In genomic region chr2:80525152-80525551, GRCh38 we compare ENCODE assay signal across 16 cellular contexts.
DNase-seq lines count a peak whose midpoint lies in the region; ATAC-seq and TF ChIP-seq lines count a peak whose summit lies in the region.
"Had no signal": no experiment of that assay in that cellular context is flagged by ENCODE, and none has a peak within 500 bp of the region (broad histone marks: within the 10 kb centered on the region; RNA-seq: fewer than 3 reads in every experiment).

No MANE protein-coding gene starts in this region.

- H3K4me3 ChIP-seq in prostate gland, result no peak overlapping the region
- H3K4me3 ChIP-seq: ovary, spleen had no signal

- no peak overlapping the region for H3K27ac ChIP-seq in prostate gland
- H3K27ac ChIP-seq: 22Rv1, epithelial cell of prostate, ovary, spleen had no signal

- H3K27me3 ChIP-seq in prostate gland (replicated peaks; ENCODE audit: insufficient read depth), result no peaks in the 10 kb centered on the region
- H3K27me3 ChIP-seq: ovary, spleen had no signal

- H3K4me1 ChIP-seq in prostate gland (replicated peaks), result no peaks in the 10 kb centered on the region
- H3K4me1 ChIP-seq: spleen had no signal

- no peak for TF ChIP-seq POLR2A in prostate gland (IDR thresholded peaks at IDR 0.05)

- TF ChIP-seq CTCF in prostate gland (IDR thresholded peaks at IDR 0.05), result no peak

- intact Hi-C loops in prostate gland (cut with DNase I), result no loop called here

- 68% methylated on average over 2 of the region's 2 CpGs for WGBS in prostate gland

- peak; percentile 76 for ATAC-seq in GM21717 (IDR thresholded peaks at IDR 0.05; ENCODE audit: unreplicated experiment)
- ATAC-seq in HG03066 (IDR thresholded peaks at IDR 0.05; ENCODE audit: low read depth, unreplicated experiment), result peak; percentile 62
- no peak for ATAC-seq in HG03139 (IDR thresholded peaks at IDR 0.05; ENCODE audit: unreplicated experiment)
- ATAC-seq: HCT116 had no signal

- no peaks in the 10 kb centered on the region for H3K9me3 ChIP-seq in prostate gland
- H3K9me3 ChIP-seq: ovary had no signal

- DNase-seq in NOMO-1 treated with DMSO at 0.1 percent for 48 hours (lab: John Stamatoyannopoulos, UW; ENCODE audit: unreplicated experiment), result peak; percentile 35
- no peak for DNase-seq in NOMO-1 (lab: John Stamatoyannopoulos, UW; ENCODE audit: unreplicated experiment in 2 of 2)
- DNase-seq in NCI-H187 (lab: John Stamatoyannopoulos, UW), result no peak
- DNase-seq in prostate gland (ENCODE audit: low spot score), result no peak
- no peak for DNase-seq in globus pallidus (ENCODE audit: low spot score)
- DNase-seq: activated CD4-positive, alpha-beta memory T cell treated with anti-CD3 and anti-CD28 coated beads for 36 hours; NCI-H2107; ovary; SIG-M5; spleen had no signal

- no peaks in the 10 kb centered on the region for H3K36me3 ChIP-seq in prostate gland
- H3K36me3 ChIP-seq: ovary, spleen had no signal
